ENCODE assay signal across 11 cellular contexts in genomic region chr2:106358081-106358480, GRCh38.
DNase-seq lines count a peak whose midpoint lies in the region; ATAC-seq and TF ChIP-seq lines count a peak whose summit lies in the region.
"Had no signal": no experiment of that assay in that cellular context is flagged by ENCODE, and none has a peak within 500 bp of the region (broad histone marks: within the 10 kb centered on the region; RNA-seq: fewer than 3 reads in every experiment).

No MANE protein-coding gene starts in this region.

- H3K4me1 Mint-ChIP-seq in activated T-helper 17 cell treated with anti-CD3 and anti-CD28 coated beads, Interleukin-2, amount 50 U/mL, for 72 hours: no peaks in the 10 kb centered on the region

- no peaks in the 10 kb centered on the region for H3K9me3 Mint-ChIP-seq in activated T-helper 17 cell treated with anti-CD3 and anti-CD28 coated beads, Interleukin-2, amount 50 U/mL, for 72 hours

- H3K27me3 Mint-ChIP-seq in activated T-helper 17 cell treated with anti-CD3 and anti-CD28 coated beads, Interleukin-2, amount 50 U/mL, for 72 hours: peaks cover 30% of the 10 kb centered on the region
- H3K27me3 Mint-ChIP-seq: brain had no signal

- no peak for TF ChIP-seq CTCF in omental fat pad (IDR thresholded peaks at IDR 0.05)

- H3K27me3 ChIP-seq in right cardiac atrium (ENCODE audit: control insufficient read depth, insufficient read depth): no peaks in the 10 kb centered on the region

- no peak overlapping the region for H3K27ac Mint-ChIP-seq in activated T-helper 17 cell treated with anti-CD3 and anti-CD28 coated beads, Interleukin-2, amount 50 U/mL, for 72 hours
- H3K27ac Mint-ChIP-seq: brain had no signal

- no peak overlapping the region for H3K4me3 ChIP-seq in right cardiac atrium (ENCODE audit: low read length)
- H3K4me3 ChIP-seq: skin epidermis had no signal

- intact Hi-C loops in right cardiac atrium (cut with DNase I): no loop called here

- H3K4me3 Mint-ChIP-seq in activated T-helper 17 cell treated with anti-CD3 and anti-CD28 coated beads, Interleukin-2, amount 50 U/mL, for 72 hours: no peak overlapping the region
- H3K4me3 Mint-ChIP-seq: brain had no signal

- H3K36me3 Mint-ChIP-seq in activated T-helper 17 cell treated with anti-CD3 and anti-CD28 coated beads, Interleukin-2, amount 50 U/mL, for 72 hours (ENCODE audit: low read depth): no peaks in the 10 kb centered on the region
- H3K36me3 Mint-ChIP-seq: brain had no signal

- no peaks in the 10 kb centered on the region for H3K9me3 ChIP-seq in right cardiac atrium (ENCODE audit: control insufficient read depth, low read length)

- H3K4me1 ChIP-seq in right cardiac atrium (ENCODE audit: control insufficient read depth, insufficient read depth, low read length): no peaks in the 10 kb centered on the region

- whole genome bisulfite sequencing in right cardiac atrium: 71% methylated on average over 5 of the region's 5 CpGs

- no peak overlapping the region for H3K27ac ChIP-seq in right cardiac atrium (ENCODE audit: low read length)
- H3K27ac ChIP-seq: skin epidermis had no signal

- DNase-seq in myocyte (ENCODE audit: low read depth) (peak; percentile 9), omental fat pad (ENCODE audit: low spot score) (no peak), right cardiac atrium (no peak), hepatic stellate cell (ENCODE audit: low spot score) (no peak)
- DNase-seq: NCI-H1930 had no signal

- peak; percentile 88 for ATAC-seq in GM19025 (IDR thresholded peaks at IDR 0.05; ENCODE audit: low read depth, unreplicated experiment)
- peak; percentile 89 for ATAC-seq in GM21717 (IDR thresholded peaks at IDR 0.05; ENCODE audit: unreplicated experiment)
- ATAC-seq in HG03108 (IDR thresholded peaks at IDR 0.05; ENCODE audit: unreplicated experiment): peak; percentile 80
- no peak for ATAC-seq in omental fat pad (ENCODE audit: low FRiP score)
- ATAC-seq in right cardiac atrium: no peak
- no peak for ATAC-seq in activated T-helper 17 cell treated with anti-CD3 and anti-CD28 coated beads, Interleukin-2, amount 50 U/mL, for 72 hours (replicated peaks)

Comparison
In these comparisons a context has a peak if more than half of its experiments do, and no peak if none do; other contexts are left out.
1. ATAC-seq: peak in GM19025 (single experiment), GM21717 (single experiment) and HG03108 (single experiment); none in omental fat pad (single experiment), right cardiac atrium (0 of 2) and activated T-helper 17 cell treated with anti-CD3 and anti-CD28 coated beads, Interleukin-2, amount 50 U/mL, for 72 hours (single experiment).